3 cellular contexts compared by ENCODE assay signal in the genomic region with DNA sequence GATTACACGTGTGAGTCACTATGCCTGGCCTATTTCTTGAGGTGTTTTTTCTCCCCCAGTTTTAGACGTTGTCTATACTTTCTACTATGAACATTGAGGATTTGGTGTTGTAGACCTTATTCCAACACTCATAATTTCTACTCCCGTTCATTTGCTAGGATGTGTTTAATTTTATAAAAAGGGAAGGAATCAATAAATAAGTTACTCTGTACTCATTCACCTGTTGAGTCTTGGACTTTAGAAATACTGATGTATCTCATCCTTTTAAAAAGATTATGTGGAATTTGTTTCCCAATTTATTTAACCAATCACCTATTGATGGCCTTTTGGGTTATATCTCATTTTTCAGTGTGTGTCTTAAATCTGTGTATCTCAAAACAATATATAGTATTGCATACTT.
TF ChIP-seq lines count a peak whose summit lies in the region.

No MANE protein-coding gene starts in this region.

TF ChIP-seq in SK-N-SH, 30 proteins besides CTCF, POLR2A, EP300 and RAD21:
- TF ChIP-seq FOXM1 (IDR thresholded peaks at IDR 0.05; ENCODE audit: low read depth) = no peak
- no peak for TF ChIP-seq POLR2AphosphoS5 (IDR thresholded peaks at IDR 0.05; ENCODE audit: low read depth, low read length)
- TF ChIP-seq MEF2A (IDR thresholded peaks at IDR 0.05; ENCODE audit: borderline replicate concordance, low read depth) = no peak
- TF ChIP-seq, protein P1, sequence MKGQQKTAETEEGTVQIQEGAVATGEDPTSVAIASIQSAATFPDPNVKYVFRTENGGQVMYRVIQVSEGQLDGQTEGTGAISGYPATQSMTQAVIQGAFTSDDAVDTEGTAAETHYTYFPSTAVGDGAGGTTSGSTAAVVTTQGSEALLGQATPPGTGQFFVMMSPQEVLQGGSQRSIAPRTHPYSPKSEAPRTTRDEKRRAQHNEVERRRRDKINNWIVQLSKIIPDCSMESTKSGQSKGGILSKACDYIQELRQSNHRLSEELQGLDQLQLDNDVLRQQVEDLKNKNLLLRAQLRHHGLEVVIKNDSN (IDR thresholded peaks at IDR 0.05; ENCODE audit: borderline replicate concordance, low read depth) = no peak
- no peak for TF ChIP-seq TEAD4 (IDR thresholded peaks at IDR 0.05; ENCODE audit: borderline replicate concordance, insufficient read depth)
- TF ChIP-seq JUND (IDR thresholded peaks at IDR 0.05) = no peak
- no peak for TF ChIP-seq FOSL2 (IDR thresholded peaks at IDR 0.05; ENCODE audit: borderline replicate concordance, low read depth)
- no peak for TF ChIP-seq SIN3A (IDR thresholded peaks at IDR 0.05; ENCODE audit: borderline replicate concordance, low read depth, low read length)
- TF ChIP-seq FOXJ3 (CRISPR knock-in tag; IDR thresholded peaks at IDR 0.05) = no peak
- TF ChIP-seq, protein P2, sequence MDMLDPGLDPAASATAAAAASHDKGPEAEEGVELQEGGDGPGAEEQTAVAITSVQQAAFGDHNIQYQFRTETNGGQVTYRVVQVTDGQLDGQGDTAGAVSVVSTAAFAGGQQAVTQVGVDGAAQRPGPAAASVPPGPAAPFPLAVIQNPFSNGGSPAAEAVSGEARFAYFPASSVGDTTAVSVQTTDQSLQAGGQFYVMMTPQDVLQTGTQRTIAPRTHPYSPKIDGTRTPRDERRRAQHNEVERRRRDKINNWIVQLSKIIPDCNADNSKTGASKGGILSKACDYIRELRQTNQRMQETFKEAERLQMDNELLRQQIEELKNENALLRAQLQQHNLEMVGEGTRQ (IDR thresholded peaks at IDR 0.05; ENCODE audit: borderline replicate concordance, low read depth, low read length) = no peak
- TF ChIP-seq ELF1 (IDR thresholded peaks at IDR 0.05) = no peak
- TF ChIP-seq MXI1 (IDR thresholded peaks at IDR 0.05; ENCODE audit: low read depth, low read length) = no peak
- TF ChIP-seq SMC3 (IDR thresholded peaks at IDR 0.05; ENCODE audit: low read depth, low read length) = no peak
- TF ChIP-seq TCF12 (IDR thresholded peaks at IDR 0.05) = no peak
- TF ChIP-seq, protein P3, sequence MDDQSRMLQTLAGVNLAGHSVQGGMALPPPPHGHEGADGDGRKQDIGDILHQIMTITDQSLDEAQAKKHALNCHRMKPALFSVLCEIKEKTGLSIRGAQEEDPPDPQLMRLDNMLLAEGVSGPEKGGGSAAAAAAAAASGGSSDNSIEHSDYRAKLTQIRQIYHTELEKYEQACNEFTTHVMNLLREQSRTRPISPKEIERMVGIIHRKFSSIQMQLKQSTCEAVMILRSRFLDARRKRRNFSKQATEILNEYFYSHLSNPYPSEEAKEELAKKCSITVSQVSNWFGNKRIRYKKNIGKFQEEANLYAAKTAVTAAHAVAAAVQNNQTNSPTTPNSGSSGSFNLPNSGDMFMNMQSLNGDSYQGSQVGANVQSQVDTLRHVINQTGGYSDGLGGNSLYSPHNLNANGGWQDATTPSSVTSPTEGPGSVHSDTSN (IDR thresholded peaks at IDR 0.05) = no peak
- no peak for TF ChIP-seq RFX5 (IDR thresholded peaks at IDR 0.05; ENCODE audit: low read length)

TF ChIP-seq in SK-N-SH treated with all-trans-retinoic acid at 6 μM for 48 hours, 23 proteins besides CTCF, POLR2A, EP300 and RAD21:
- TF ChIP-seq TCF4 (CRISPR knock-in tag; IDR thresholded peaks at IDR 0.05; ENCODE audit: borderline replicate concordance) = no peak
- no peak for TF ChIP-seq OSR1 (CRISPR knock-in tag; IDR thresholded peaks at IDR 0.05)
- no peak for TF ChIP-seq ARNTL (CRISPR knock-in tag; IDR thresholded peaks at IDR 0.05; ENCODE audit: borderline replicate concordance, low read depth)
- no peak for TF ChIP-seq ZC3H10 (CRISPR knock-in tag; IDR thresholded peaks at IDR 0.05)
- no peak for TF ChIP-seq GLIS3 (CRISPR knock-in tag; IDR thresholded peaks at IDR 0.05)
- TF ChIP-seq ZFP30 (CRISPR knock-in tag; IDR thresholded peaks at IDR 0.05) = no peak
- TF ChIP-seq PPARA (CRISPR knock-in tag; IDR thresholded peaks at IDR 0.05; ENCODE audit: borderline replicate concordance) = no peak
- TF ChIP-seq BACH2 (CRISPR knock-in tag; IDR thresholded peaks at IDR 0.05; ENCODE audit: borderline replicate concordance) = no peak
- no peak for TF ChIP-seq ZFP3 (CRISPR knock-in tag; IDR thresholded peaks at IDR 0.05)
- no peak for TF ChIP-seq SNAI2 (CRISPR knock-in tag; IDR thresholded peaks at IDR 0.05)
- no peak for TF ChIP-seq ISL1 (CRISPR knock-in tag; IDR thresholded peaks at IDR 0.05)
- TF ChIP-seq ZNF565 (CRISPR knock-in tag; conservative IDR thresholded peaks at IDR 0.05; ENCODE audit: low read depth) = no peak
- TF ChIP-seq, protein P4, sequence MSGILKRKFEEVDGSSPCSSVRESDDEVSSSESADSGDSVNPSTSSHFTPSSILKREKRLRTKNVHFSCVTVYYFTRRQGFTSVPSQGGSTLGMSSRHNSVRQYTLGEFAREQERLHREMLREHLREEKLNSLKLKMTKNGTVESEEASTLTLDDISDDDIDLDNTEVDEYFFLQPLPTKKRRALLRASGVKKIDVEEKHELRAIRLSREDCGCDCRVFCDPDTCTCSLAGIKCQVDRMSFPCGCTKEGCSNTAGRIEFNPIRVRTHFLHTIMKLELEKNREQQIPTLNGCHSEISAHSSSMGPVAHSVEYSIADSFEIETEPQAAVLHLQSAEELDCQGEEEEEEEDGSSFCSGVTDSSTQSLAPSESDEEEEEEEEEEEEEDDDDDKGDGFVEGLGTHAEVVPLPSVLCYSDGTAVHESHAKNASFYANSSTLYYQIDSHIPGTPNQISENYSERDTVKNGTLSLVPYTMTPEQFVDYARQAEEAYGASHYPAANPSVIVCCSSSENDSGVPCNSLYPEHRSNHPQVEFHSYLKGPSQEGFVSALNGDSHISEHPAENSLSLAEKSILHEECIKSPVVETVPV (CRISPR knock-in tag; IDR thresholded peaks at IDR 0.05) = no peak
- TF ChIP-seq, protein P5, sequence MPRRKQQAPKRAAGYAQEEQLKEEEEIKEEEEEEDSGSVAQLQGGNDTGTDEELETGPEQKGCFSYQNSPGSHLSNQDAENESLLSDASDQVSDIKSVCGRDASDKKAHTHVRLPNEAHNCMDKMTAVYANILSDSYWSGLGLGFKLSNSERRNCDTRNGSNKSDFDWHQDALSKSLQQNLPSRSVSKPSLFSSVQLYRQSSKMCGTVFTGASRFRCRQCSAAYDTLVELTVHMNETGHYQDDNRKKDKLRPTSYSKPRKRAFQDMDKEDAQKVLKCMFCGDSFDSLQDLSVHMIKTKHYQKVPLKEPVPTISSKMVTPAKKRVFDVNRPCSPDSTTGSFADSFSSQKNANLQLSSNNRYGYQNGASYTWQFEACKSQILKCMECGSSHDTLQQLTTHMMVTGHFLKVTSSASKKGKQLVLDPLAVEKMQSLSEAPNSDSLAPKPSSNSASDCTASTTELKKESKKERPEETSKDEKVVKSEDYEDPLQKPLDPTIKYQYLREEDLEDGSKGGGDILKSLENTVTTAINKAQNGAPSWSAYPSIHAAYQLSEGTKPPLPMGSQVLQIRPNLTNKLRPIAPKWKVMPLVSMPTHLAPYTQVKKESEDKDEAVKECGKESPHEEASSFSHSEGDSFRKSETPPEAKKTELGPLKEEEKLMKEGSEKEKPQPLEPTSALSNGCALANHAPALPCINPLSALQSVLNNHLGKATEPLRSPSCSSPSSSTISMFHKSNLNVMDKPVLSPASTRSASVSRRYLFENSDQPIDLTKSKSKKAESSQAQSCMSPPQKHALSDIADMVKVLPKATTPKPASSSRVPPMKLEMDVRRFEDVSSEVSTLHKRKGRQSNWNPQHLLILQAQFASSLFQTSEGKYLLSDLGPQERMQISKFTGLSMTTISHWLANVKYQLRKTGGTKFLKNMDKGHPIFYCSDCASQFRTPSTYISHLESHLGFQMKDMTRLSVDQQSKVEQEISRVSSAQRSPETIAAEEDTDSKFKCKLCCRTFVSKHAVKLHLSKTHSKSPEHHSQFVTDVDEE (CRISPR knock-in tag; IDR thresholded peaks at IDR 0.05) = no peak
- TF ChIP-seq RARB (CRISPR knock-in tag; IDR thresholded peaks at IDR 0.05) = no peak
- TF ChIP-seq, protein P6, sequence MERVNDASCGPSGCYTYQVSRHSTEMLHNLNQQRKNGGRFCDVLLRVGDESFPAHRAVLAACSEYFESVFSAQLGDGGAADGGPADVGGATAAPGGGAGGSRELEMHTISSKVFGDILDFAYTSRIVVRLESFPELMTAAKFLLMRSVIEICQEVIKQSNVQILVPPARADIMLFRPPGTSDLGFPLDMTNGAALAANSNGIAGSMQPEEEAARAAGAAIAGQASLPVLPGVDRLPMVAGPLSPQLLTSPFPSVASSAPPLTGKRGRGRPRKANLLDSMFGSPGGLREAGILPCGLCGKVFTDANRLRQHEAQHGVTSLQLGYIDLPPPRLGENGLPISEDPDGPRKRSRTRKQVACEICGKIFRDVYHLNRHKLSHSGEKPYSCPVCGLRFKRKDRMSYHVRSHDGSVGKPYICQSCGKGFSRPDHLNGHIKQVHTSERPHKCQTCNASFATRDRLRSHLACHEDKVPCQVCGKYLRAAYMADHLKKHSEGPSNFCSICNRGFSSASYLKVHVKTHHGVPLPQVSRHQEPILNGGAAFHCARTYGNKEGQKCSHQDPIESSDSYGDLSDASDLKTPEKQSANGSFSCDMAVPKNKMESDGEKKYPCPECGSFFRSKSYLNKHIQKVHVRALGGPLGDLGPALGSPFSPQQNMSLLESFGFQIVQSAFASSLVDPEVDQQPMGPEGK (CRISPR knock-in tag; IDR thresholded peaks at IDR 0.05; ENCODE audit: borderline replicate concordance) = no peak

TF ChIP-seq in HCT116, 20 proteins besides CTCF, POLR2A, EP300 and RAD21:
- no peak for TF ChIP-seq EZH2 (IDR thresholded peaks at IDR 0.05)
- no peak for TF ChIP-seq SIN3A (IDR thresholded peaks at IDR 0.05; ENCODE audit: low read depth)
- no peak for TF ChIP-seq CEBPB (IDR thresholded peaks at IDR 0.05; ENCODE audit: low read depth)
- no peak for TF ChIP-seq JUND (IDR thresholded peaks at IDR 0.05)
- no peak for TF ChIP-seq FOSL1 (IDR thresholded peaks at IDR 0.05; ENCODE audit: low read depth)
- TF ChIP-seq, protein P7, sequence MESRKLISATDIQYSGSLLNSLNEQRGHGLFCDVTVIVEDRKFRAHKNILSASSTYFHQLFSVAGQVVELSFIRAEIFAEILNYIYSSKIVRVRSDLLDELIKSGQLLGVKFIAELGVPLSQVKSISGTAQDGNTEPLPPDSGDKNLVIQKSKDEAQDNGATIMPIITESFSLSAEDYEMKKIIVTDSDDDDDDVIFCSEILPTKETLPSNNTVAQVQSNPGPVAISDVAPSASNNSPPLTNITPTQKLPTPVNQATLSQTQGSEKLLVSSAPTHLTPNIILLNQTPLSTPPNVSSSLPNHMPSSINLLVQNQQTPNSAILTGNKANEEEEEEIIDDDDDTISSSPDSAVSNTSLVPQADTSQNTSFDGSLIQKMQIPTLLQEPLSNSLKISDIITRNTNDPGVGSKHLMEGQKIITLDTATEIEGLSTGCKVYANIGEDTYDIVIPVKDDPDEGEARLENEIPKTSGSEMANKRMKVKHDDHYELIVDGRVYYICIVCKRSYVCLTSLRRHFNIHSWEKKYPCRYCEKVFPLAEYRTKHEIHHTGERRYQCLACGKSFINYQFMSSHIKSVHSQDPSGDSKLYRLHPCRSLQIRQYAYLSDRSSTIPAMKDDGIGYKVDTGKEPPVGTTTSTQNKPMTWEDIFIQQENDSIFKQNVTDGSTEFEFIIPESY (IDR thresholded peaks at IDR 0.05; ENCODE audit: extremely low read depth, insufficient replicate concordance, low read length) = no peak
- TF ChIP-seq EGR1 (IDR thresholded peaks at IDR 0.05; ENCODE audit: low read depth) = no peak
- no peak for TF ChIP-seq SP1 (IDR thresholded peaks at IDR 0.05; ENCODE audit: low read depth)
- no peak for TF ChIP-seq CBX3 (IDR thresholded peaks at IDR 0.05; ENCODE audit: low read depth)
- TF ChIP-seq, protein P8, sequence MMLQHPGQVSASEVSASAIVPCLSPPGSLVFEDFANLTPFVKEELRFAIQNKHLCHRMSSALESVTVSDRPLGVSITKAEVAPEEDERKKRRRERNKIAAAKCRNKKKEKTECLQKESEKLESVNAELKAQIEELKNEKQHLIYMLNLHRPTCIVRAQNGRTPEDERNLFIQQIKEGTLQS (IDR thresholded peaks at IDR 0.05) = no peak
- TF ChIP-seq, protein P9, sequence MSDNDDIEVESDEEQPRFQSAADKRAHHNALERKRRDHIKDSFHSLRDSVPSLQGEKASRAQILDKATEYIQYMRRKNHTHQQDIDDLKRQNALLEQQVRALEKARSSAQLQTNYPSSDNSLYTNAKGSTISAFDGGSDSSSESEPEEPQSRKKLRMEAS (IDR thresholded peaks at IDR 0.05) = no peak; the same call in 1 of the 2 replicates
- TF ChIP-seq ZFX (IDR thresholded peaks at IDR 0.05) = no peak
- TF ChIP-seq TCF7L2 (IDR thresholded peaks at IDR 0.05; ENCODE audit: borderline replicate concordance, extremely low read depth, insufficient read depth, insufficient read length) = no peak
- TF ChIP-seq, protein P10, sequence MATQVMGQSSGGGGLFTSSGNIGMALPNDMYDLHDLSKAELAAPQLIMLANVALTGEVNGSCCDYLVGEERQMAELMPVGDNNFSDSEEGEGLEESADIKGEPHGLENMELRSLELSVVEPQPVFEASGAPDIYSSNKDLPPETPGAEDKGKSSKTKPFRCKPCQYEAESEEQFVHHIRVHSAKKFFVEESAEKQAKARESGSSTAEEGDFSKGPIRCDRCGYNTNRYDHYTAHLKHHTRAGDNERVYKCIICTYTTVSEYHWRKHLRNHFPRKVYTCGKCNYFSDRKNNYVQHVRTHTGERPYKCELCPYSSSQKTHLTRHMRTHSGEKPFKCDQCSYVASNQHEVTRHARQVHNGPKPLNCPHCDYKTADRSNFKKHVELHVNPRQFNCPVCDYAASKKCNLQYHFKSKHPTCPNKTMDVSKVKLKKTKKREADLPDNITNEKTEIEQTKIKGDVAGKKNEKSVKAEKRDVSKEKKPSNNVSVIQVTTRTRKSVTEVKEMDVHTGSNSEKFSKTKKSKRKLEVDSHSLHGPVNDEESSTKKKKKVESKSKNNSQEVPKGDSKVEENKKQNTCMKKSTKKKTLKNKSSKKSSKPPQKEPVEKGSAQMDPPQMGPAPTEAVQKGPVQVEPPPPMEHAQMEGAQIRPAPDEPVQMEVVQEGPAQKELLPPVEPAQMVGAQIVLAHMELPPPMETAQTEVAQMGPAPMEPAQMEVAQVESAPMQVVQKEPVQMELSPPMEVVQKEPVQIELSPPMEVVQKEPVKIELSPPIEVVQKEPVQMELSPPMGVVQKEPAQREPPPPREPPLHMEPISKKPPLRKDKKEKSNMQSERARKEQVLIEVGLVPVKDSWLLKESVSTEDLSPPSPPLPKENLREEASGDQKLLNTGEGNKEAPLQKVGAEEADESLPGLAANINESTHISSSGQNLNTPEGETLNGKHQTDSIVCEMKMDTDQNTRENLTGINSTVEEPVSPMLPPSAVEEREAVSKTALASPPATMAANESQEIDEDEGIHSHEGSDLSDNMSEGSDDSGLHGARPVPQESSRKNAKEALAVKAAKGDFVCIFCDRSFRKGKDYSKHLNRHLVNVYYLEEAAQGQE (IDR thresholded peaks at IDR 0.05; ENCODE audit: low read depth) = no peak
- no peak for TF ChIP-seq EZH2phosphoT487 (IDR thresholded peaks at IDR 0.05; ENCODE audit: borderline replicate concordance)
- no peak for TF ChIP-seq ZNF274 (IDR thresholded peaks at IDR 0.05; ENCODE audit: low read depth, low read length)
- TF ChIP-seq SRF (IDR thresholded peaks at IDR 0.05; ENCODE audit: low read depth) = no peak
- TF ChIP-seq POLR2AphosphoS5 (IDR thresholded peaks at IDR 0.05; ENCODE audit: low read depth, low read length) = no peak
- no peak for TF ChIP-seq YY1 (IDR thresholded peaks at IDR 0.05; ENCODE audit: extremely low read depth, insufficient replicate concordance, low read depth, low read length)
